ENCODE assay signal across 14 cellular contexts in the genomic region with DNA sequence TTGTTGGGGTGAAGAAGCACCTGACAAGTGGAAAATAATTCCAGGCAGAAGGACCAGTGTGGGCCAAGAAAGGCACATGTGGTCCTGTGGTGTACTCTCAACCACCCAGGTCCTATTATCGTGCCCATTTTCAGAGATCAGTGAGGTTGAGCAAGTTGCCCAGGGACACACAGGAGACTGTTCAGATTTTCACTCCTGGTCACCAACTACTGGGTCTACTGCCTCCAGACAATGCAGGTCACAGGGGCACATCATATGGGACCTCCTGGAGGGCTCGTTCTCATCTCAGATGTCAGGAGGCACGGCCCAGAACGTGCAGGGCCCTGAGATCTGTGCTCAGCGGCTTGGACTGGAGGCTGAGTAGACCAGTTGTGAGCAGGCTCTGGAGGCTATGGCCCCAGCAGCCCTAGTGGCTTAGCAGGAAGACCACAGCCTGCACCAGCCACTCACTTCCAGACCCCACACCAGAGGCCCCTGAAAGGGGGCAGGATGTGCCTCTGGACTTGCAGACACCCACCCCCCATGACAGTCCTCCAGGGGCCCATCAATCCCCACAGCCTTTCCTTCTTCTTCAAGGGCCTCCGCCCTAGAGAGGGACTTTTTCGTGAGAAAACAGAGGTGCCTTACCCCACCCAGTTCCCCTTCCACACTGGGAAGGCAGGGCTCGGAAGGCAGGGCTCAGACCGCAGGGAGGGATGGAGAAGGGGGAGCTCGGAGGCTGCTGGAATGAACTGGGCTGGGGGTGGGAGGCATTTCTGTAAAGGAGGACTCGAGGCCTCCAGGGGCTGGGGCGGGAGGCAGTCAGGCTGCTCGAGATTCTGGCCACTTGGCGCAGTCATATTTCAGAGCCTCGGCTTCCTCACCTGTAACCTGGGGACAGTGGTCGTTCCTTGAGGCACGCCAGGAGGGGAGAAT.
DNase-seq lines count a peak whose midpoint lies in the region; ATAC-seq, FAIRE-seq and TF ChIP-seq lines count a peak whose summit lies in the region.
"Had no signal": no experiment of that assay in that cellular context is flagged by ENCODE, and none has a peak within 500 bp of the region (broad histone marks: within the 10 kb centered on the region; RNA-seq: fewer than 3 reads in every experiment).

No MANE protein-coding gene starts in this region.

- H3K4me3 ChIP-seq in AG10803 (ENCODE audit: low read length) (peak overlapping the region; percentile 51), brain microvascular endothelial cell (ENCODE audit: low read depth, low read length) (peak overlapping the region; percentile 20), keratinocyte (ENCODE audit: control insufficient read depth in 2 of 3, extremely low read depth in 1 of 3, insufficient read depth in 2 of 3, low read depth in 1 of 3, low read length in 3 of 3) (peak overlapping the region in 1 of 3 experiments; percentile 1), skeletal muscle tissue (ENCODE audit: low read length in 3 of 3) (peak overlapping the region; percentile 20 to 55 (median 50)), left lung (no peak overlapping the region)

- intact Hi-C loops in left lung (cut with DNase I): loop anchor here in 1 of 2 donors (10.0 kb wide), 1 partner anchor 54 kb away; no protein-coding TSS in a partner anchor

- no peak for FAIRE-seq in keratinocyte (lab: Jason Lieb, UNC)
- FAIRE-seq: endothelial cell of umbilical vein had no signal

- no peak overlapping the region for H3K9ac ChIP-seq in keratinocyte (ENCODE audit: control insufficient read depth, extremely low read depth, insufficient read depth, low read length)
- peak overlapping the region in 2 of 3 donors; percentile 48 to 60 for H3K9ac ChIP-seq in skeletal muscle tissue (ENCODE audit: low read depth in 1 of 3, low read length in 3 of 3)
- H3K9ac ChIP-seq: KMS-11, SK-N-SH had no signal

- no peak for ATAC-seq in left lung
- no peak for ATAC-seq in GM19455 (IDR thresholded peaks at IDR 0.05; ENCODE audit: unreplicated experiment)
- ATAC-seq: activated CD4-positive, alpha-beta T cell treated with anti-CD3 and anti-CD28 coated beads for 36 hours had no signal

- H3K27me3 ChIP-seq in brain microvascular endothelial cell (replicated peaks) (peaks cover 9% of the 10 kb centered on the region), keratinocyte (ENCODE audit: control insufficient read depth, extremely low read depth, insufficient read depth, low read length) (peaks cover 9% of the 10 kb centered on the region), skeletal muscle tissue (ENCODE audit: control insufficient read depth in 3 of 3, insufficient read depth in 3 of 3, low read length in 3 of 3) (peaks cover 0 to 6% (median 6%) of the 10 kb centered on the region in 3 donors), left lung (no peaks in the 10 kb centered on the region)

- H3K27ac ChIP-seq in brain microvascular endothelial cell (no peak overlapping the region), keratinocyte (ENCODE audit: control insufficient read depth, insufficient read depth, low read length) (no peak overlapping the region), skeletal muscle tissue (ENCODE audit: low read depth, low read length) (peak overlapping the region; percentile 7), left lung (peak overlapping the region in 1 of 2 donors; percentile 72)
- H3K27ac ChIP-seq: KMS-11 had no signal

- H3K4me2 ChIP-seq in keratinocyte (ENCODE audit: control insufficient read depth, extremely low read depth, insufficient read depth, low read depth, low read length): peak overlapping the region; percentile 67
- H3K4me2 ChIP-seq: KMS-11, SK-N-SH had no signal

- TF ChIP-seq CTCF in AG10803 (conservative IDR thresholded peaks at IDR 0.05; ENCODE audit: low read length) (no peak), brain microvascular endothelial cell (IDR thresholded peaks at IDR 0.05; ENCODE audit: low read depth, low read length, missing control alignments) (no peak), keratinocyte (optimal IDR thresholded peaks at IDR 0.05 in 1 of 3, IDR thresholded peaks at IDR 0.05 in 1 of 3, conservative IDR thresholded peaks at IDR 0.05 in 1 of 3; ENCODE audit: extremely low read depth in 1 of 3, insufficient read depth in 2 of 3, low read length in 3 of 3) (no peak), left lung (IDR thresholded peaks at IDR 0.05) (no peak)

- H2AFZ ChIP-seq in keratinocyte (ENCODE audit: control insufficient read depth, low read length): no peak overlapping the region

- in situ Hi-C loops in brain microvascular endothelial cell (cut with HindIII; ENCODE audit: low pct_ligation_motif_present, low sequenced_read_pairs): no loop called here

- H3K4me1 ChIP-seq in keratinocyte (ENCODE audit: control insufficient read depth, extremely low read depth, insufficient read depth, low read length) (peaks cover 20% of the 10 kb centered on the region), skeletal muscle tissue (ENCODE audit: control insufficient read depth in 3 of 3, insufficient read depth in 3 of 3, low read length in 3 of 3) (peaks cover 8 to 20% (median 19%) of the 10 kb centered on the region in 3 donors), left lung (peaks cover 12 to 14% of the 10 kb centered on the region in 2 donors)

- H3K36me3 ChIP-seq in brain microvascular endothelial cell (replicated peaks) (no peaks in the 10 kb centered on the region), keratinocyte (ENCODE audit: control insufficient read depth in 2 of 2, extremely low read depth in 1 of 2, insufficient read depth in 2 of 2, low read length in 2 of 2) (no peaks in the 10 kb centered on the region), skeletal muscle tissue (ENCODE audit: control insufficient read depth in 3 of 3, insufficient read depth in 3 of 3, low read length in 3 of 3) (no peaks in the 10 kb centered on the region), left lung (no peaks in the 10 kb centered on the region)

- DNase-seq in AG10803 (ENCODE audit: low read depth) (no peak), brain microvascular endothelial cell (no peak), keratinocyte (ENCODE audit: low read depth, low spot score) (no peak), left lung (no peak), midbrain (lab: John Stamatoyannopoulos, UW) (no peak), AML-193 (lab: John Stamatoyannopoulos, UW) (no peak)
- DNase-seq: activated CD4-positive, alpha-beta T cell treated with anti-CD3 and anti-CD28 coated beads for 36 hours; activated T-cell treated with anti-CD3 and anti-CD28 coated beads, Interleukin-2, amount 50 U/mL, for 4 hours; NCI-H187 treated with DMSO at 0.1 percent for 48 hours; SK-N-SH had no signal

- H3K79me2 ChIP-seq in keratinocyte (ENCODE audit: control insufficient read depth, insufficient read depth, low read length): no peaks in the 10 kb centered on the region

- no peaks in the 10 kb centered on the region for H4K20me1 ChIP-seq in keratinocyte (ENCODE audit: control insufficient read depth, extremely low read depth, insufficient read depth, low read length)

- H3K9me3 ChIP-seq in keratinocyte (ENCODE audit: control insufficient read depth, low read depth, low read length): no peaks in the 10 kb centered on the region
- H3K9me3 ChIP-seq in skeletal muscle tissue (ENCODE audit: control insufficient read depth in 3 of 3, low read length in 3 of 3): no peaks in the 10 kb centered on the region
- H3K9me3 ChIP-seq in left lung: no peaks in the 10 kb centered on the region
- H3K9me3 ChIP-seq: SK-N-SH had no signal

- dilution Hi-C loops in keratinocyte (cut with MboI; ENCODE audit: extremely low pct_ligation_motif_present, low sequenced_read_pairs): no loop called here

- no peaks in the 10 kb centered on the region for H3K9me1 ChIP-seq in keratinocyte (ENCODE audit: control insufficient read depth, extremely low read depth, insufficient read depth, low read length)

Comparison
In these comparisons a context has a peak if more than half of its experiments do, and no peak if none do; other contexts are left out.
1. H3K4me3 ChIP-seq: peak in AG10803 (single experiment), brain microvascular endothelial cell (single experiment) and skeletal muscle tissue (3 of 3); none in left lung (0 of 2).